8 cellular contexts compared by ENCODE assay signal in the genomic region with DNA sequence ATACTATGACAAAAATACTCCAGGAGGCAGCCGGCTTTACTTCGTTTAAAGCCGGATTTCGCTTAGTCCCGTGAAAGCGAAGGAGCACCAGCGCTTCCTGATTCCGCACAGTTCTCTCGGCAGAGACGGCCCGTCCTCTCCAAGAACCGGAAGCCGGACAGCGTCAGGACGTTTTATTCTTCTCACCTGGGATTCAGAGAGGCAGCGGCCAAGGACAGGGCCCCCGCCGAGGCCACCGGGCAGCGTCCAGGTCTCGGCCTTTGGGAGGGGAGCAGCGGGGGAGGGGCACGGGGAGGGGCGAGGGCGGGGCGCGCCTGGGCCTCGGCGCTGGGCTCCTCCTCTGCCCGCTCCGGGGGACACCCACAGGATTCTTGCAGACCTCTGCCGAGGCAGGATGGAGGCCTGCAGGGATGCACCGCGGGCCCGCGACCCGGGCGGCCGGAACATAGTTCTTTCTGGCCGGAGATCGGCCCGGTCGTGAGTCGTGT. TPM values are rescaled to one million over a fixed set of nuclear protein-coding genes. Genes with fewer than 3 reads are reported as not detected.
DNase-seq lines count a peak whose midpoint lies in the region; ATAC-seq and TF ChIP-seq lines count a peak whose summit lies in the region.

No MANE protein-coding gene starts in this region.

- H3K27me3 ChIP-seq in DOHH2 (ENCODE audit: control insufficient read depth, low read length) (no peaks in the 10 kb centered on the region), neural progenitor cell (no peaks in the 10 kb centered on the region)

- H3K36me3 Mint-ChIP-seq in activated naive CD4-positive, alpha-beta T cell treated with anti-CD3 and anti-CD28 coated beads for 36 hours (ENCODE audit: low read depth): peaks cover 6% of the 10 kb centered on the region
- H3K36me3 Mint-ChIP-seq in neural progenitor cell: peaks cover 2% of the 10 kb centered on the region

- peak; percentile 37 for DNase-seq in OCI-M1 (lab: John Stamatoyannopoulos, UW)
- peak; percentile 59 for DNase-seq in activated naive CD4-positive, alpha-beta T cell treated with anti-CD3 and anti-CD28 coated beads for 36 hours
- peak; percentile 78 for DNase-seq in germinal center (ENCODE audit: low spot score)
- DNase-seq in neural progenitor cell (ENCODE audit: low spot score): peak; percentile 75
- no peak for DNase-seq in NCI-H1694 treated with DMSO at 0.1 percent for 48 hours (lab: John Stamatoyannopoulos, UW)
- no peak for DNase-seq in NCI-H748 treated with DMSO at 0.1 percent for 48 hours (lab: John Stamatoyannopoulos, UW)

- H3K4me1 ChIP-seq in DOHH2 (ENCODE audit: control insufficient read depth, low read length) (peaks cover 80% of the 10 kb centered on the region), neural progenitor cell (peaks cover 23% of the 10 kb centered on the region)

- CTCF ChIA-PET in activated naive CD4-positive, alpha-beta T cell treated with anti-CD3 and anti-CD28 coated beads for 36 hours (lab: Charles Lee): interaction anchor here (1.5 to 2.9 kb wide), 2 partner anchors 11 to 30 kb away, joined by 4 to 15 read pairs; no protein-coding TSS in a partner anchor

- H3K79me2 ChIP-seq in DOHH2 (ENCODE audit: control insufficient read depth, low read length) (peaks cover 99% of the 10 kb centered on the region), neural progenitor cell (ENCODE audit: low read depth) (peaks cover 98% of the 10 kb centered on the region)

- H3K9me3 ChIP-seq in DOHH2 (ENCODE audit: control insufficient read depth, insufficient read depth, low read length): no peaks in the 10 kb centered on the region
- no peaks in the 10 kb centered on the region for H3K9me3 ChIP-seq in neural progenitor cell (ENCODE audit: low read depth)

- H2AFZ ChIP-seq in neural progenitor cell (replicated peaks): no peak overlapping the region

- H4K20me1 ChIP-seq in DOHH2 (ENCODE audit: control insufficient read depth, insufficient read depth, low read depth, low read length): peaks cover 15% of the 10 kb centered on the region; the same call in 1 of the 2 replicates
- H4K20me1 ChIP-seq in neural progenitor cell (ENCODE audit: low read depth): peaks cover 95% of the 10 kb centered on the region

- H3K27ac ChIP-seq in DOHH2 (ENCODE audit: low read depth, low read length) (peak overlapping the region; percentile 61), neural progenitor cell (no peak overlapping the region)

- TF ChIP-seq CTCF in DOHH2 (IDR thresholded peaks at IDR 0.05; ENCODE audit: low read depth, low read length, poor library complexity, severe bottlenecking) (no peak), neural progenitor cell (IDR thresholded peaks at IDR 0.05) (no peak)

- H3K4me1 Mint-ChIP-seq in activated naive CD4-positive, alpha-beta T cell treated with anti-CD3 and anti-CD28 coated beads for 36 hours (ENCODE audit: low read depth): peaks cover 55% of the 10 kb centered on the region
- peaks cover 44% of the 10 kb centered on the region for H3K4me1 Mint-ChIP-seq in neural progenitor cell

- H3F3A ChIP-seq in DOHH2 (ENCODE audit: control insufficient read depth, insufficient read depth) (peaks cover 22% of the 10 kb centered on the region), neural progenitor cell (ENCODE audit: low read depth) (peaks cover 62% of the 10 kb centered on the region)

- intact Hi-C loops in activated naive CD4-positive, alpha-beta T cell treated with anti-CD3 and anti-CD28 coated beads for 36 hours (cut with micrococcal nuclease): no loop called here

- no peaks in the 10 kb centered on the region for H3K9me2 ChIP-seq in DOHH2 (replicated peaks; ENCODE audit: control insufficient read depth, low read length)

- H3K4me3 ChIP-seq in DOHH2 (ENCODE audit: low read length) (peak overlapping the region; percentile 88), neural progenitor cell (peak overlapping the region; percentile 42)

- H3K27me3 Mint-ChIP-seq in activated naive CD4-positive, alpha-beta T cell treated with anti-CD3 and anti-CD28 coated beads for 36 hours (ENCODE audit: low read depth): no peaks in the 10 kb centered on the region
- peaks cover 2% of the 10 kb centered on the region for H3K27me3 Mint-ChIP-seq in neural progenitor cell (ENCODE audit: insufficient read depth, low read depth)

- H3K27ac Mint-ChIP-seq in activated naive CD4-positive, alpha-beta T cell treated with anti-CD3 and anti-CD28 coated beads for 36 hours: peak overlapping the region; percentile 86
- no peak overlapping the region for H3K27ac Mint-ChIP-seq in neural progenitor cell

- peak overlapping the region; percentile 86 for H3K4me3 Mint-ChIP-seq in activated naive CD4-positive, alpha-beta T cell treated with anti-CD3 and anti-CD28 coated beads for 36 hours
- peak overlapping the region; percentile 84 for H3K4me3 Mint-ChIP-seq in neural progenitor cell

- no peak for ATAC-seq in HG02938 (IDR thresholded peaks at IDR 0.05; ENCODE audit: unreplicated experiment)

- H3K9me3 Mint-ChIP-seq in activated naive CD4-positive, alpha-beta T cell treated with anti-CD3 and anti-CD28 coated beads for 36 hours: no peaks in the 10 kb centered on the region
- no peaks in the 10 kb centered on the region for H3K9me3 Mint-ChIP-seq in neural progenitor cell

- H3K36me3 ChIP-seq in DOHH2 (ENCODE audit: control insufficient read depth, low read length) (peaks cover 44% of the 10 kb centered on the region), neural progenitor cell (no peaks in the 10 kb centered on the region)

- H3K4me2 ChIP-seq in DOHH2 (ENCODE audit: low read length): peak overlapping the region; percentile 98
- peak overlapping the region; percentile 83 for H3K4me2 ChIP-seq in neural progenitor cell

- no peak overlapping the region for H3K9ac ChIP-seq in neural progenitor cell

RNA-seq across cellular contexts. Expression of gene DIDO1, which starts 2.8 kb away (rescaled TPM):
- 10 to 100 TPM; 49.5 to 50.3 TPM for total RNA-seq in activated naive CD4-positive, alpha-beta T cell treated with anti-CD3 and anti-CD28 coated beads for 36 hours
- 64.5 and 68.5 TPM in 2 replicates for total RNA-seq in neural progenitor cell (ENCODE audit: low replicate concordance)

RNA-seq across cellular contexts. Expression of gene GID8, which starts 8.9 kb away (rescaled TPM):
- 10 to 100 TPM; 32.7 to 34.0 TPM for total RNA-seq in activated naive CD4-positive, alpha-beta T cell treated with anti-CD3 and anti-CD28 coated beads for 36 hours
- total RNA-seq in neural progenitor cell (ENCODE audit: low replicate concordance): 48.7 and 50.0 TPM in 2 replicates

RNA-seq across cellular contexts. Expression of gene SLC17A9, which starts 23.4 kb away (rescaled TPM):
- 10 to 100 TPM; 17.4 to 20.6 TPM for total RNA-seq in activated naive CD4-positive, alpha-beta T cell treated with anti-CD3 and anti-CD28 coated beads for 36 hours
- 0.17 and 0.74 TPM in 2 replicates for total RNA-seq in neural progenitor cell (ENCODE audit: low replicate concordance)

Comparison
In these comparisons a context has a peak if more than half of its experiments do, and no peak if none do; other contexts are left out.
1. DNase-seq: peak in OCI-M1 (single experiment), activated naive CD4-positive, alpha-beta T cell treated with anti-CD3 and anti-CD28 coated beads for 36 hours (single experiment), germinal center (single experiment) and neural progenitor cell (single experiment); none in NCI-H1694 treated with DMSO at 0.1 percent for 48 hours (single experiment) and NCI-H748 treated with DMSO at 0.1 percent for 48 hours (single experiment).
2. RNA of gene SLC17A9, which starts 23.4 kb away (total RNA-seq): 17.4 to 20.6 TPM in activated naive CD4-positive, alpha-beta T cell treated with anti-CD3 and anti-CD28 coated beads for 36 hours; 0.17 to 0.74 TPM in neural progenitor cell; every median in the first group is over 10 times any median in the second.